Comparison of ENCODE assay signal across 32 cellular contexts in genomic region chr11:40271361-40271760, GRCh38.
"Had no signal": no experiment of that assay in that cellular context is flagged by ENCODE, and none has a peak within 500 bp of the region (broad histone marks: within the 10 kb centered on the region; RNA-seq: fewer than 3 reads in every experiment).

No MANE protein-coding gene starts in this region.

- H3K9me3 ChIP-seq: esophagus squamous epithelium, heart right ventricle, left lung, mucosa of descending colon, prostate gland, sigmoid colon, stomach, testis, tibial artery, upper lobe of left lung, vagina had no signal

- H3K4me1 Mint-ChIP-seq: immature natural killer cell; naive B cell; neural crest cell; stimulated activated effector memory CD8-positive, alpha-beta T cell treated with anti-CD3 and anti-CD28 coated beads, Interleukin-12 subunit alpha, Interleukin-12 subunit beta, amount 100 ng/mL, for 72 hours had no signal

- H3K4me3 Mint-ChIP-seq: effector memory CD8-positive, alpha-beta T cell; immature natural killer cell; naive B cell; natural killer cell treated with Interleukin-12 subunit alpha and Interleukin-12 subunit beta and Interleukin-15 and Interleukin-18, amount 100 ng/mL, for 72 hours; neural crest cell; stimulated activated effector memory CD8-positive, alpha-beta T cell treated with anti-CD3 and anti-CD28 coated beads, Interleukin-12 subunit alpha, Interleukin-12 subunit beta, amount 100 ng/mL, for 72 hours had no signal

- H3K27ac ChIP-seq: coronary artery, esophagus squamous epithelium, heart right ventricle, left lung, prostate gland, sigmoid colon, stomach, testis, tibial artery, upper lobe of left lung, vagina had no signal

- H3K9me3 Mint-ChIP-seq: neural crest cell had no signal

- H3K36me3 ChIP-seq: esophagus squamous epithelium, heart right ventricle, left lung, prostate gland, sigmoid colon, stomach, tibial artery, upper lobe of left lung, vagina had no signal

- H3K27me3 Mint-ChIP-seq: effector memory CD8-positive, alpha-beta T cell; naive B cell; natural killer cell treated with Interleukin-12 subunit alpha and Interleukin-12 subunit beta and Interleukin-15 and Interleukin-18, amount 100 ng/mL, for 72 hours had no signal

- H3K4me1 ChIP-seq: esophagus squamous epithelium, heart right ventricle, left lung, prostate gland, sigmoid colon, stomach, testis had no signal

- H3K4me3 ChIP-seq: coronary artery, esophagus squamous epithelium, heart right ventricle, left lung, mucosa of descending colon, prostate gland, sigmoid colon, stomach, testis, tibial artery, upper lobe of left lung, vagina had no signal

- H3K36me3 Mint-ChIP-seq: immature natural killer cell; naive B cell; stimulated activated effector memory CD8-positive, alpha-beta T cell treated with anti-CD3 and anti-CD28 coated beads, Interleukin-12 subunit alpha, Interleukin-12 subunit beta, amount 100 ng/mL, for 72 hours had no signal

- H3K27ac Mint-ChIP-seq: effector memory CD8-positive, alpha-beta T cell; immature natural killer cell; naive B cell; natural killer cell treated with Interleukin-12 subunit alpha and Interleukin-12 subunit beta and Interleukin-15 and Interleukin-18, amount 100 ng/mL, for 72 hours; stimulated activated effector memory CD8-positive, alpha-beta T cell treated with anti-CD3 and anti-CD28 coated beads, Interleukin-12 subunit alpha, Interleukin-12 subunit beta, amount 100 ng/mL, for 72 hours had no signal

- DNase-seq: dermis blood vessel endothelial cell; effector memory CD8-positive, alpha-beta T cell; erythroblast; esophagus squamous epithelium; foreskin melanocyte; glutamatergic neuron; heart right ventricle; hippocampal formation; immature natural killer cell; kidney; left cardiac atrium; left lung; mammary epithelial cell; mucosa of descending colon; naive B cell; nucleus accumbens; right cardiac atrium; sigmoid colon; stimulated activated CD4-positive, alpha-beta T cell treated with anti-CD3 and anti-CD28 coated beads, Interleukin-2, amount 100 ng/mL, for 24 hours; stimulated activated CD4-positive, alpha-beta T cell treated with anti-CD3 and anti-CD28 coated beads, Interleukin-4, amount 100 ng/mL, for 24 hours; stimulated activated naive CD4-positive, alpha-beta T cell treated with Interleukin-2 at 50 U/mL for 16 hours; stomach; testis; tibial artery; upper lobe of left lung had no signal

- H3K27me3 ChIP-seq: esophagus squamous epithelium, heart right ventricle, left lung, sigmoid colon, stomach, testis, tibial artery, upper lobe of left lung, vagina had no signal

- FAIRE-seq: endometrium, kidney had no signal
